In the genomic region with DNA sequence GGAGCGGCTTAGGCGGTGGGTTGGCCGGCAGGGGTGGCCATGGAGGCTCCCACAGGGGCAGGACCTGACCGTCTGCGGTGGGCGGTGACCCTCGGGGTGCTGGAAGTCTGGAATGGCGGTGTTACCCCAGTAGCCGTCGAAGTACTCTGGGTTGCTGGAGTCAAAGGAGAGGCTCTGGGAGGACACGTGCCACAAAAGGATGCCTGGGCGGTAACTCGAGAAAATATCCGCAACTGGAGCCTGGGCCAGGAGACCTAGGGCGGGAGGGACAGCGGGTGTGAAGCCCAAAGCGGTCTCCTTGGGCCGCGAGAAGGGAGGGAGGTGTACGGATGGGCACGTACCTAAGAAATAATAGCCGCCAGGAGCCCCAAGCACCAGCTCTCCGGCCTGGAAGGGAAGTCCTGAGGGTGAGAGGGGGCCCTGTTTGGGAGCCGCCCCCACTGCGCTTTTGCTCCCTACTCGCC, we compare ENCODE assay signal across 8 cellular contexts. TPM values are rescaled to one million over a fixed set of nuclear protein-coding genes. Genes with fewer than 3 reads are reported as not detected.
A peak's percentile ranks its signal among the peaks of the same experiment; 100 is the strongest.
DNase-seq lines count a peak whose midpoint lies in the region; ATAC-seq and TF ChIP-seq lines count a peak whose summit lies in the region.

No MANE protein-coding gene starts in this region.

- no peaks in the 10 kb centered on the region for H3K79me2 ChIP-seq in mammary epithelial cell (ENCODE audit: insufficient read depth, low read length)

- DNase-seq in Right ventricle myocardium superior (no peak), Right ventricle myocardium inferior (ENCODE audit: missing footprints) (no peak), mammary epithelial cell (no peak), vagina (ENCODE audit: extremely low spot score in 2 of 2) (no peak), COLO668 (lab: John Stamatoyannopoulos, UW; ENCODE audit: unreplicated experiment) (no peak)

- no peaks in the 10 kb centered on the region for H3K9me3 ChIP-seq in mammary epithelial cell (replicated peaks; ENCODE audit: insufficient read depth, low read length)
- no peaks in the 10 kb centered on the region for H3K9me3 ChIP-seq in mesodermal cell (ENCODE audit: control insufficient read depth, low read length)
- H3K9me3 ChIP-seq in vagina, result no peaks in the 10 kb centered on the region

- H3K9ac ChIP-seq in mammary epithelial cell (ENCODE audit: insufficient read depth, low read length), result no peak overlapping the region

- no peaks in the 10 kb centered on the region for H3K36me3 ChIP-seq in mammary epithelial cell (ENCODE audit: insufficient read depth, low read length)
- no peaks in the 10 kb centered on the region for H3K36me3 ChIP-seq in mesodermal cell (ENCODE audit: control insufficient read depth, insufficient read depth, low read length)
- no peaks in the 10 kb centered on the region for H3K36me3 ChIP-seq in vagina

- H2AFZ ChIP-seq in mammary epithelial cell (ENCODE audit: low read depth, low read length), result peak overlapping the region; percentile 93

- H3K4me3 ChIP-seq in mammary epithelial cell (replicated peaks in 1 of 3; ENCODE audit: insufficient read depth in 1 of 3, low read depth in 2 of 3, low read length in 3 of 3), result peak overlapping the region; percentile 55 to 60 (median 55)
- H3K4me3 ChIP-seq in mesodermal cell (ENCODE audit: extremely low read depth, insufficient read depth, low read length, poor library complexity, severe bottlenecking), result peak overlapping the region; percentile 39
- H3K4me3 ChIP-seq in vagina, result peak overlapping the region; percentile 52 to 56

- no peak for TF ChIP-seq CTCF in mammary epithelial cell (conservative IDR thresholded peaks at IDR 0.05 in 1 of 2, IDR thresholded peaks at IDR 0.05 in 1 of 2; ENCODE audit: extremely low read depth in 1 of 2, insufficient read depth in 1 of 2, low read depth in 1 of 2, low read length in 2 of 2)
- TF ChIP-seq CTCF in vagina (IDR thresholded peaks at IDR 0.05), result no peak

- no peak for TF ChIP-seq POLR2A in vagina (IDR thresholded peaks at IDR 0.05)

- H3K4me1 ChIP-seq in mammary epithelial cell (ENCODE audit: insufficient read depth, low read length), result peaks cover 12% of the 10 kb centered on the region
- H3K4me1 ChIP-seq in mesodermal cell (ENCODE audit: control insufficient read depth, insufficient read depth, low read length, poor library complexity, severe bottlenecking), result no peaks in the 10 kb centered on the region
- H3K4me1 ChIP-seq in vagina, result peaks cover 19% of the 10 kb centered on the region

- H3K27me3 ChIP-seq in mammary epithelial cell (ENCODE audit: insufficient read depth, low read length) (no peaks in the 10 kb centered on the region), vagina (no peaks in the 10 kb centered on the region)

- BruUV-seq in mammary epithelial cell (replicated peaks; lab: Mats Ljungman, UMichigan), result no TSS peak

- in situ Hi-C loops in mammary epithelial cell (cut with MboI; ENCODE audit: low sequenced_read_pairs in 2 of 2), result no loop called here

- no peak overlapping the region for H3K27ac ChIP-seq in mammary epithelial cell (ENCODE audit: insufficient read depth, low read depth, low read length)
- H3K27ac ChIP-seq in mesodermal cell (ENCODE audit: low read depth, low read length, severe bottlenecking), result no peak overlapping the region
- peak overlapping the region; percentile 14 for H3K27ac ChIP-seq in vagina

- CTCF ChIA-PET in mammary epithelial cell (lab: Charles Lee; ENCODE audit: low non-redundant PET), result no interaction called here

- ATAC-seq in Right ventricle myocardium superior (ENCODE audit: poor library complexity) (peak; percentile 23), Right ventricle myocardium inferior (no peak), HG03025 (IDR thresholded peaks at IDR 0.05; ENCODE audit: low FRiP score, unreplicated experiment) (no peak), HG03432 (IDR thresholded peaks at IDR 0.05; ENCODE audit: unreplicated experiment) (no peak)

- WGBS in mammary epithelial cell (ENCODE audit: low coverage, missing lambda C conversion rate), result 0% methylated on average over 6 of the region's 26 CpGs
- WGBS in mesodermal cell (ENCODE audit: insufficient coverage in 2 of 2), 2 experiments, result 5 to 6% methylated on average over 23 to 26 of the region's 26 CpGs

- intact Hi-C loops in Right ventricle myocardium superior (cut with DNase I) (no loop called here), Right ventricle myocardium inferior (cut with DNase I) (no loop called here), mammary epithelial cell (cut with micrococcal nuclease) (no loop called here), vagina (cut with DNase I) (no loop called here)

- no peaks in the 10 kb centered on the region for H4K20me1 ChIP-seq in mammary epithelial cell (ENCODE audit: insufficient read depth, low read length)

- dilution Hi-C loops in mammary epithelial cell (cut with HindIII; ENCODE audit: low sequenced_read_pairs), result no loop called here

- peak overlapping the region; percentile 98 for H3K4me2 ChIP-seq in mammary epithelial cell (ENCODE audit: insufficient read depth, low read depth, low read length)

RNA-seq across cellular contexts. Expression of a gene that starts 4.6 kb away (rescaled TPM):
- total RNA-seq in Right ventricle myocardium superior (0.62 TPM), Right ventricle myocardium inferior (0.78 TPM), mammary epithelial cell (1 to 10 TPM in 1 of 2 donors, under 1 TPM in 1; 0.17 to 1.3 TPM), vagina (2.0 TPM)
- polyA plus RNA-seq in mammary epithelial cell, result 0.32 TPM
- not detected for polyA minus RNA-seq in mammary epithelial cell
- polyA plus RNA-seq in mesodermal cell (2013, experiment 1 of 2), result 7.7 TPM
- polyA plus RNA-seq in mesodermal cell (2013, experiment 2 of 2), result 5.1 TPM

RNA-seq across cellular contexts. Expression of a gene that starts 21.2 kb away (rescaled TPM):
- total RNA-seq in Right ventricle myocardium superior, result 0.62 TPM
- 0.70 TPM for total RNA-seq in Right ventricle myocardium inferior
- 1 to 10 TPM; 2.0 to 4.0 TPM for total RNA-seq in mammary epithelial cell
- polyA plus RNA-seq in mammary epithelial cell, result 0.59 TPM
- polyA minus RNA-seq in mammary epithelial cell, result 0.62 TPM
- 29.0 TPM for polyA plus RNA-seq in mesodermal cell (2013, experiment 1 of 2)
- 23.7 TPM for polyA plus RNA-seq in mesodermal cell (2013, experiment 2 of 2)
- 4.2 TPM for total RNA-seq in vagina

RNA-seq across cellular contexts. Expression of a gene that starts 39.8 kb away (rescaled TPM):
- total RNA-seq in Right ventricle myocardium superior (135 TPM), Right ventricle myocardium inferior (150 TPM), mammary epithelial cell (100 to 1,000 TPM; 288 to 394 TPM), vagina (268 TPM)
- 369 TPM for polyA plus RNA-seq in mammary epithelial cell
- polyA minus RNA-seq in mammary epithelial cell, result 293 TPM
- 226 TPM for polyA plus RNA-seq in mesodermal cell (2013, experiment 1 of 2)
- polyA plus RNA-seq in mesodermal cell (2013, experiment 2 of 2), result 189 TPM
